ENCODE assay signal across 29 cellular contexts in the genomic region with DNA sequence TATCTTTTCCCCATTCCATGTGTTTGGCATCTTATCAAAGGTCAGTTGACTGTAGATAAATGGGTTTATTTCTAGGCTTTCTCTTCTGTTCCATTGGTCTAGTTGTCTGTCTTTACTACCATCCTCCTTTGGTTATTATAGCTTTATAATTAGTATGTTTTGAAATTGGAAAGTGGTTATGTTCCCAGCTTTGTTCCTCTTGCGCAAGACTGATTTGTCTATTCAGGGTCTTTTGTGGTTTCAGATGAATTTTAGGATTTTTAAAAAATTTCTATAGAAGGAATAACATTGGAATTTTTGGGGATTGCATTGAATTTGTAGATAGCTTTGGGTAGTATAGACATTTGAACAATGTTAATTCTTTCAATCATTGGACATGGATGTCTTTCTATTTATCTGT.
"Had no signal": no experiment of that assay in that cellular context is flagged by ENCODE, and none has a peak within 500 bp of the region (broad histone marks: within the 10 kb centered on the region; RNA-seq: fewer than 3 reads in every experiment).

No MANE protein-coding gene starts in this region.

- H3K27me3 Mint-ChIP-seq: dendritic cell treated with granulocyte-macrophage colony-stimulating factor and Interleukin-4, amounts not matched to agents 40 ng/mL and 50 ng/mL, for 4 days had no signal

- H3K27ac Mint-ChIP-seq: dendritic cell treated with granulocyte-macrophage colony-stimulating factor and Interleukin-4, amounts not matched to agents 40 ng/mL and 50 ng/mL, for 4 days; effector memory CD8-positive, alpha-beta T cell; endodermal cell; mesothelial cell of epicardium; naive B cell had no signal

- H3K9me3 Mint-ChIP-seq: dendritic cell treated with granulocyte-macrophage colony-stimulating factor and Interleukin-4, amounts not matched to agents 40 ng/mL and 50 ng/mL, for 4 days had no signal

- H3K36me3 Mint-ChIP-seq: mesothelial cell of epicardium, naive B cell had no signal

- H3K27ac ChIP-seq: colonic mucosa, epithelial cell of prostate, esophagus squamous epithelium, gastrocnemius medialis, heart right ventricle, left ventricle myocardium inferior, lower lobe of right lung had no signal

- H3K4me3 Mint-ChIP-seq: dendritic cell treated with granulocyte-macrophage colony-stimulating factor and Interleukin-4, amounts not matched to agents 40 ng/mL and 50 ng/mL, for 4 days; effector memory CD8-positive, alpha-beta T cell; endodermal cell; mesothelial cell of epicardium; naive B cell had no signal

- FAIRE-seq: endometrium, islet of Langerhans, keratinocyte had no signal

- H3K4me1 Mint-ChIP-seq: endodermal cell, mesothelial cell of epicardium, naive B cell had no signal

- H3K27me3 ChIP-seq: colonic mucosa, esophagus squamous epithelium, gastrocnemius medialis, heart right ventricle had no signal

- H3K4me1 ChIP-seq: colonic mucosa, esophagus squamous epithelium, gastrocnemius medialis, heart right ventricle, left ventricle myocardium inferior, lower lobe of right lung had no signal

- H3K36me3 ChIP-seq: colonic mucosa, esophagus squamous epithelium, gastrocnemius medialis, heart right ventricle, left ventricle myocardium inferior, lower lobe of right lung had no signal

- H3K4me3 ChIP-seq: colonic mucosa, esophagus squamous epithelium, gastrocnemius medialis, heart right ventricle, left ventricle myocardium inferior, lower lobe of right lung, mucosa of descending colon had no signal

- DNase-seq: colonic mucosa; cortex of kidney; effector CD8-positive, alpha-beta T cell; effector memory CD8-positive, alpha-beta T cell; endodermal cell; erythroblast; esophagus squamous epithelium; foreskin fibroblast; foreskin melanocyte; gastrocnemius medialis; glutamatergic neuron; head of caudate nucleus; heart right ventricle; hippocampal formation; kidney glomerular epithelial cell; left colon; left ventricle myocardium inferior; lower lobe of right lung; mesenchymal stem cell; mucosa of descending colon; naive B cell had no signal

- ATAC-seq: effector memory CD8-positive, alpha-beta T cell; esophagus mucosa; gastrocnemius medialis; heart right ventricle; left colon; left lobe of liver; lower lobe of right lung; mucosa of descending colon had no signal

- H3K9me3 ChIP-seq: colonic mucosa, esophagus squamous epithelium, gastrocnemius medialis, lower lobe of right lung, mucosa of descending colon had no signal
